1 cellular context compared by ENCODE assay signal in the genomic region with DNA sequence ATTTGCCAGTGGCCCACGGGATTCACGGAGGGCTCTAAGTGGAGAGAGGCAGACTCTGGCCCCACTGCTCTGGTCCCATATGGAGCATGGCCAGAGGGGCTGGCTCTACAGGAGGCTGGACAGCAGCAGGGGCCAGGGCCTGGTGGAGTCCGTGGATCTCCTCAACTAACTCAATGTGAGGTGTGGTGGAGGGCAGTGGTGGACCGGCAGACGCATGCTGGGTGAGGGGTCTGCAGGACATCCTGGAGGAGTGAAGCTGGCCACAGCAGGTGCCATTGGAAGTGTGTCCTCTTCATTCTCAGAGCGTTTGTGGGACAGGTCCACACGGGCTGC.
TF ChIP-seq lines count a peak whose summit lies in the region.

No MANE protein-coding gene starts in this region.

TF ChIP-seq in HepG2, 621 proteins besides CTCF, POLR2A, EP300 and RAD21 (continued from another document):
- TF ChIP-seq, protein P1, sequence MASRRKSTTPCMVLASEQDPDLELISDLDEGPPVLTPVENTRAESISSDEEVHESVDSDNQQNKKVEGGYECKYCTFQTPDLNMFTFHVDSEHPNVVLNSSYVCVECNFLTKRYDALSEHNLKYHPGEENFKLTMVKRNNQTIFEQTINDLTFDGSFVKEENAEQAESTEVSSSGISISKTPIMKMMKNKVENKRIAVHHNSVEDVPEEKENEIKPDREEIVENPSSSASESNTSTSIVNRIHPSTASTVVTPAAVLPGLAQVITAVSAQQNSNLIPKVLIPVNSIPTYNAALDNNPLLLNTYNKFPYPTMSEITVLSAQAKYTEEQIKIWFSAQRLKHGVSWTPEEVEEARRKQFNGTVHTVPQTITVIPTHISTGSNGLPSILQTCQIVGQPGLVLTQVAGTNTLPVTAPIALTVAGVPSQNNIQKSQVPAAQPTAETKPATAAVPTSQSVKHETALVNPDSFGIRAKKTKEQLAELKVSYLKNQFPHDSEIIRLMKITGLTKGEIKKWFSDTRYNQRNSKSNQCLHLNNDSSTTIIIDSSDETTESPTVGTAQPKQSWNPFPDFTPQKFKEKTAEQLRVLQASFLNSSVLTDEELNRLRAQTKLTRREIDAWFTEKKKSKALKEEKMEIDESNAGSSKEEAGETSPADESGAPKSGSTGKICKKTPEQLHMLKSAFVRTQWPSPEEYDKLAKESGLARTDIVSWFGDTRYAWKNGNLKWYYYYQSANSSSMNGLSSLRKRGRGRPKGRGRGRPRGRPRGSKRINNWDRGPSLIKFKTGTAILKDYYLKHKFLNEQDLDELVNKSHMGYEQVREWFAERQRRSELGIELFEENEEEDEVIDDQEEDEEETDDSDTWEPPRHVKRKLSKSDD (CRISPR knock-in tag; IDR thresholded peaks at IDR 0.05; ENCODE audit: low read depth): no peak
- TF ChIP-seq ZNF883 (CRISPR knock-in tag; IDR thresholded peaks at IDR 0.05; ENCODE audit: not compliant biosample characterization): no peak
- TF ChIP-seq, protein P2, sequence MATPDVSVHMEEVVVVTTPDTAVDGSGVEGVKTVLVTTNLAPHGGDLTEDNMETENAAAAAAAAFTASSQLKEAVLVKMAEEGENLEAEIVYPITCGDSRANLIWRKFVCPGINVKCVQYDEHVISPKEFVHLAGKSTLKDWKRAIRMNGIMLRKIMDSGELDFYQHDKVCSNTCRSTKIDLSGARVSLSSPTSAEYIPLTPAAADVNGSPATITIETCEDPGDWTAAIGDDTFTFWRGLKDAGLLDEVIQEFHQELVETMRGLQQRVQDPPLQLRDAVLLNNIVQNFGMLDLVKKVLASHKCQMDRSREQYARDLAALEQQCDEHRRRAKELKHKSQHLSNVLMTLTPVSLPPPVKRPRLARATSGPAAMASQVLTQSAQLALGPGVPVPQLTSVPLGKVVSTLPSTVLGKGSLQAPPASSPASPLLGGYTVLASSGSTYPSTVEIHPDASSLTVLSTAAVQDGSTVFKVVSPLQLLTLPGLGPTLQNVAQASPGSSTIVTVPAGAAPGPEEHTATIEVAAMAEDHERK (CRISPR knock-in tag; IDR thresholded peaks at IDR 0.05; ENCODE audit: low read depth): no peak
- TF ChIP-seq, protein P3, sequence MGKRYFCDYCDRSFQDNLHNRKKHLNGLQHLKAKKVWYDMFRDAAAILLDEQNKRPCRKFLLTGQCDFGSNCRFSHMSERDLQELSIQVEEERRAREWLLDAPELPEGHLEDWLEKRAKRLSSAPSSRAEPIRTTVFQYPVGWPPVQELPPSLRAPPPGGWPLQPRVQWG (CRISPR knock-in tag; IDR thresholded peaks at IDR 0.05; ENCODE audit: borderline replicate concordance, low read depth): no peak
- TF ChIP-seq KMT2B (CRISPR knock-in tag; IDR thresholded peaks at IDR 0.05): no peak
- TF ChIP-seq, protein P4, sequence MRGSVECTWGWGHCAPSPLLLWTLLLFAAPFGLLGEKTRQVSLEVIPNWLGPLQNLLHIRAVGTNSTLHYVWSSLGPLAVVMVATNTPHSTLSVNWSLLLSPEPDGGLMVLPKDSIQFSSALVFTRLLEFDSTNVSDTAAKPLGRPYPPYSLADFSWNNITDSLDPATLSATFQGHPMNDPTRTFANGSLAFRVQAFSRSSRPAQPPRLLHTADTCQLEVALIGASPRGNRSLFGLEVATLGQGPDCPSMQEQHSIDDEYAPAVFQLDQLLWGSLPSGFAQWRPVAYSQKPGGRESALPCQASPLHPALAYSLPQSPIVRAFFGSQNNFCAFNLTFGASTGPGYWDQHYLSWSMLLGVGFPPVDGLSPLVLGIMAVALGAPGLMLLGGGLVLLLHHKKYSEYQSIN (CRISPR knock-in tag; IDR thresholded peaks at IDR 0.05; ENCODE audit: borderline replicate concordance): no peak
- no peak for TF ChIP-seq XRCC5 (optimal IDR thresholded peaks at IDR 0.05; ENCODE audit: low read length)
- TF ChIP-seq REL (CRISPR knock-in tag; conservative IDR thresholded peaks at IDR 0.05): no peak
- no peak for TF ChIP-seq HMGA1 (CRISPR knock-in tag; conservative IDR thresholded peaks at IDR 0.05)
- TF ChIP-seq HNRNPL (IDR thresholded peaks at IDR 0.05; ENCODE audit: low read depth, low read length): 0 out of 2 replicates have a peak, but pooled peaks have one; percentile 10
- no peak for TF ChIP-seq FOXA3 (CRISPR knock-in tag; IDR thresholded peaks at IDR 0.05)
- TF ChIP-seq PBX2 (CRISPR knock-in tag; IDR thresholded peaks at IDR 0.05): no peak
- no peak for TF ChIP-seq ZNF501 (CRISPR knock-in tag; IDR thresholded peaks at IDR 0.05)
